19 cellular contexts compared by ENCODE assay signal in the genomic region with DNA sequence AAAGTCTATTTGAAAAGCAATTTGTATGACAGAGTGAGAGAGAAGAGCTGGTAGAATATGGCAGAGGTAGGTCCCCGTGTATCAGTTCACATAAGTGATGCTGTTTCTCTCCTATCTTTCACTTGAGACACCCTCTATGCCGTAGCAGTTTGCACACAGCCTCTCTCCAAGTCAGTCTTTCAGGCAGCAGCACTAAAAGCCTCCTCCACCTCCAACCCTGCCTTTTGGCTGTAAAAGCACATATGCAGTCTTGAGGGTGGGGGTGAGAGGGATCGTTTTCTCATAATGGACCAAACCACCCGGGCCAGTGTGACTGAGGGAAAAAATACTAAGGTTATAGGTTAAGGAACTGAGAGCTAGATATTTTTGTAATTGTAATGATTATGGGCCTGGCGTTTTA.
"Had no signal": no experiment of that assay in that cellular context is flagged by ENCODE, and none has a peak within 500 bp of the region (broad histone marks: within the 10 kb centered on the region; RNA-seq: fewer than 3 reads in every experiment).

No MANE protein-coding gene starts in this region.

- H3K27me3 Mint-ChIP-seq: natural killer cell treated with Interleukin-12 subunit alpha and Interleukin-12 subunit beta and Interleukin-15 and Interleukin-18, amount 100 ng/mL, for 72 hours had no signal

- H3K27ac ChIP-seq: coronary artery, right atrium auricular region, sigmoid colon, skin epidermis, thyroid gland, upper lobe of left lung had no signal

- H3K4me3 Mint-ChIP-seq: immature natural killer cell; natural killer cell treated with Interleukin-12 subunit alpha and Interleukin-12 subunit beta and Interleukin-15 and Interleukin-18, amount 100 ng/mL, for 72 hours had no signal

- H3K4me3 ChIP-seq: coronary artery, lung, right atrium auricular region, sigmoid colon, skin epidermis, thyroid gland, upper lobe of left lung, uterus had no signal

- H3K4me1 ChIP-seq: right atrium auricular region, thyroid gland, upper lobe of left lung had no signal

- H3K27me3 ChIP-seq: right atrium auricular region, sigmoid colon, thyroid gland, upper lobe of left lung, uterus had no signal

- H3K4me1 Mint-ChIP-seq: immature natural killer cell had no signal

- H3K36me3 Mint-ChIP-seq: immature natural killer cell; natural killer cell treated with Interleukin-12 subunit alpha and Interleukin-12 subunit beta and Interleukin-15 and Interleukin-18, amount 100 ng/mL, for 72 hours had no signal

- H3K9me3 ChIP-seq: right atrium auricular region, sigmoid colon, thyroid gland, upper lobe of left lung, uterus had no signal

- H3K36me3 ChIP-seq: right atrium auricular region, sigmoid colon, thyroid gland, upper lobe of left lung, uterus had no signal

- DNase-seq: effector CD4-positive, alpha-beta T cell; foreskin melanocyte; immature natural killer cell; kidney; left cardiac atrium; left ventricle myocardium superior; mesenchymal stem cell; midbrain; posterior cingulate gyrus; sigmoid colon; stimulated activated naive CD4-positive, alpha-beta T cell; thyroid gland; upper lobe of left lung; uterus had no signal

- H3K27ac Mint-ChIP-seq: immature natural killer cell; natural killer cell treated with Interleukin-12 subunit alpha and Interleukin-12 subunit beta and Interleukin-15 and Interleukin-18, amount 100 ng/mL, for 72 hours had no signal

- H3K9me3 Mint-ChIP-seq: natural killer cell treated with Interleukin-12 subunit alpha and Interleukin-12 subunit beta and Interleukin-15 and Interleukin-18, amount 100 ng/mL, for 72 hours had no signal
